2 cellular contexts compared by ENCODE assay signal in the genomic region with DNA sequence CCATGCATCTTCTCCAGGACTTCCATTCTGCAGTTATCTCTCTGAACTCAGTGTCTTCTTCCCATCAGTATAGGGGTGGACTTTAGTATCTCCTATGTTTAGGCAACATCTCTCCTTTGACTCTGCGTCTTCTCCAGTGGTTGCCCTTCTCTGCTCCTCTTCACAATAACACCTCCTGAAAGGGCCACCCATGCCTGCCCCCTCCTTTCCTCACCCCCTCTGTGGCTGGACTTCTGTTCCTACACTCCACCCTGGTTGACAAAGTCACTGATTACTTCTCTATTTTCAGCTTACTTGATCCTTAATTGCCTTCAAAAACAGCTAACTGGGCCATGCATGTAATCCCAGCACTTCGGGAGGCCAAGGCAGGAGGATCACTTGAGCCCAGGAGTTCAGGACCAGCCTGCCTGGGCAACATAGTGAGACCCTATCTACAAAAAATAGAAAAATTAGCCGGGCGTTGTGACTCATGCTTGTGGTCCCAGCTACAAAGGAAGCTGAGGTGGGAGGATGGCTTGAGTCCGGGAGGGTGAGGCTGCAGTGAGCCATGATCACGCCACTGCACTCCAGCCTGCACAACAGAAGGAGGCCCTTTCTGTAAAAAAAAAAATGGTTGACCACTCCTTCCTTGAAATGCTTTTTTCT.
TF ChIP-seq lines count a peak whose summit lies in the region.

No MANE protein-coding gene starts in this region.

TF ChIP-seq in IMR-90, 13 proteins besides CTCF, POLR2A, EP300 and RAD21:
- TF ChIP-seq MAFK (IDR thresholded peaks at IDR 0.05; ENCODE audit: low read depth, low read length) (no peak), CHD1 (IDR thresholded peaks at IDR 0.05; ENCODE audit: low read depth, low read length) (no peak), RCOR1 (IDR thresholded peaks at IDR 0.05; ENCODE audit: insufficient replicate concordance, low read length) (no peak), NFE2L2 (IDR thresholded peaks at IDR 0.05; ENCODE audit: low read depth, low read length) (no peak), RFX5 (IDR thresholded peaks at IDR 0.05; ENCODE audit: low read depth, low read length) (no peak)
- TF ChIP-seq, protein P1, sequence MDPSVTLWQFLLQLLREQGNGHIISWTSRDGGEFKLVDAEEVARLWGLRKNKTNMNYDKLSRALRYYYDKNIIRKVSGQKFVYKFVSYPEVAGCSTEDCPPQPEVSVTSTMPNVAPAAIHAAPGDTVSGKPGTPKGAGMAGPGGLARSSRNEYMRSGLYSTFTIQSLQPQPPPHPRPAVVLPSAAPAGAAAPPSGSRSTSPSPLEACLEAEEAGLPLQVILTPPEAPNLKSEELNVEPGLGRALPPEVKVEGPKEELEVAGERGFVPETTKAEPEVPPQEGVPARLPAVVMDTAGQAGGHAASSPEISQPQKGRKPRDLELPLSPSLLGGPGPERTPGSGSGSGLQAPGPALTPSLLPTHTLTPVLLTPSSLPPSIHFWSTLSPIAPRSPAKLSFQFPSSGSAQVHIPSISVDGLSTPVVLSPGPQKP (IDR thresholded peaks at IDR 0.05; ENCODE audit: borderline replicate concordance, low read depth, low read length): no peak

TF ChIP-seq in HepG2, 621 proteins besides CTCF, POLR2A, EP300 and RAD21:
- TF ChIP-seq ZNF121 (CRISPR knock-in tag; IDR thresholded peaks at IDR 0.05) (0 out of 2 replicates have a peak, but pooled peaks have one; percentile 49), GABPA (IDR thresholded peaks at IDR 0.05; ENCODE audit: low read depth, low read length) (no peak), GABPA (CRISPR knock-in tag; IDR thresholded peaks at IDR 0.05; ENCODE audit: low read depth) (no peak), ZNF567 (CRISPR knock-in tag; IDR thresholded peaks at IDR 0.05; ENCODE audit: borderline replicate concordance) (no peak)
- TF ChIP-seq, protein P2, sequence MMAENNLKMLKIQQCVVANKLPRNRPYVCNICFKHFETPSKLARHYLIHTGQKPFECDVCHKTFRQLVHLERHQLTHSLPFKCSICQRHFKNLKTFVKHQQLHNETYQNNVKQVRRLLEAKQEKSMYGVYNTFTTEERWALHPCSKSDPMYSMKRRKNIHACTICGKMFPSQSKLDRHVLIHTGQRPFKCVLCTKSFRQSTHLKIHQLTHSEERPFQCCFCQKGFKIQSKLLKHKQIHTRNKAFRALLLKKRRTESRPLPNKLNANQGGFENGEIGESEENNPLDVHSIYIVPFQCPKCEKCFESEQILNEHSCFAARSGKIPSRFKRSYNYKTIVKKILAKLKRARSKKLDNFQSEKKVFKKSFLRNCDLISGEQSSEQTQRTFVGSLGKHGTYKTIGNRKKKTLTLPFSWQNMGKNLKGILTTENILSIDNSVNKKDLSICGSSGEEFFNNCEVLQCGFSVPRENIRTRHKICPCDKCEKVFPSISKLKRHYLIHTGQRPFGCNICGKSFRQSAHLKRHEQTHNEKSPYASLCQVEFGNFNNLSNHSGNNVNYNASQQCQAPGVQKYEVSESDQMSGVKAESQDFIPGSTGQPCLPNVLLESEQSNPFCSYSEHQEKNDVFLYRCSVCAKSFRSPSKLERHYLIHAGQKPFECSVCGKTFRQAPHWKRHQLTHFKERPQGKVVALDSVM (CRISPR knock-in tag; IDR thresholded peaks at IDR 0.05): no peak
